In the genomic region with DNA sequence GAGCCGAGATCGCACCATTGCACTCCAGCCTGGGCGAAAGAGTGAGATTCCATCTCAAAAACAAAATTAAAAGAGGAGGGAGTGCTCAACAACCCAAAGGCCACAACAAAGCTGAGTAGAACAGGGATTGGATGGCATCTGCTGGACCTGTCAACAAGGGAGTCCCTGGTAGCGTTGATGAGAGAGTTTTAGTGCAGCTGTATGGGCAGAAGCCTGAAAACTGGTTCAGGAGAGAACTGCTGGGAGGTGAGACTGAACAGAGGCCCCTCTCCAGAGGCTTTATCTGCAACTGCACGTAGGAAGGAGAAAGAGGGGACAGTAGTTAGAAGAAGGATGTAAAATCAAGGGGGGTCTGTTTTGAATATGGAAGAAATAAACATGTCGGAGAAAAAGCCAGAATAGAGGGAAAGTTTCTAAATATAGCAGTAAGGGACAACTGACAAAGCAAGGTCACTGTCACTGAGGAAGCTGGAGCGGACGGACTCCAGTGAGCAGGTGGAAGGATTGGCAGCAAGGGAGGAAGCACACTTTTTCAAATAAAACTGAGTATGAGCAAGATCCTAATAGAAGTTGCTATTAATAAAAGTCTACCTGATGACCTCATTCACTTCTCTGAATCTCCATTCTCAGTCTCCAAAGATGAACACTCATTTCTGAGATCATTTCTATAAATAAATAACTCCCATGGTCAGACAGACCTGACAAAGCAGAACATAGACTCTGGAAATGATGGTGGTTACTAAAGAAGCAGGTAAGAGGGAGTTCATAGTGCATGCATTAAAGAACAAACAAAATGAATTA, we compare ENCODE assay signal across 1 cellular context.
TF ChIP-seq lines count a peak whose summit lies in the region.

No MANE protein-coding gene starts in this region.

TF ChIP-seq in WTC11, 78 proteins besides CTCF, POLR2A, EP300 and RAD21 (continued from another document):
- TF ChIP-seq, protein P1, sequence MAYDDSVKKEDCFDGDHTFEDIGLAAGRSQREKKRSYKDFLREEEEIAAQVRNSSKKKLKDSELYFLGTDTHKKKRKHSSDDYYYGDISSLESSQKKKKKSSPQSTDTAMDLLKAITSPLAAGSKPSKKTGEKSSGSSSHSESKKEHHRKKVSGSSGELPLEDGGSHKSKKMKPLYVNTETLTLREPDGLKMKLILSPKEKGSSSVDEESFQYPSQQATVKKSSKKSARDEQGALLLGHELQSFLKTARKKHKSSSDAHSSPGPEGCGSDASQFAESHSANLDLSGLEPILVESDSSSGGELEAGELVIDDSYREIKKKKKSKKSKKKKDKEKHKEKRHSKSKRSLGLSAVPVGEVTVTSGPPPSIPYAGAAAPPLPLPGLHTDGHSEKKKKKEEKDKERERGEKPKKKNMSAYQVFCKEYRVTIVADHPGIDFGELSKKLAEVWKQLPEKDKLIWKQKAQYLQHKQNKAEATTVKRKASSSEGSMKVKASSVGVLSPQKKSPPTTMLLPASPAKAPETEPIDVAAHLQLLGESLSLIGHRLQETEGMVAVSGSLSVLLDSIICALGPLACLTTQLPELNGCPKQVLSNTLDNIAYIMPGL (CRISPR knock-in tag; IDR thresholded peaks at IDR 0.05) = no peak
- TF ChIP-seq ESRRA (CRISPR knock-in tag; IDR thresholded peaks at IDR 0.05; ENCODE audit: borderline replicate concordance) (no peak), SMAD3 (CRISPR knock-in tag; IDR thresholded peaks at IDR 0.05; ENCODE audit: borderline replicate concordance) (no peak), ZNF138 (CRISPR knock-in tag; conservative IDR thresholded peaks at IDR 0.05) (no peak), ZNF425 (CRISPR knock-in tag; conservative IDR thresholded peaks at IDR 0.05) (no peak), TCF7 (CRISPR knock-in tag; IDR thresholded peaks at IDR 0.05; ENCODE audit: low read depth) (no peak), FOXP4 (CRISPR knock-in tag; IDR thresholded peaks at IDR 0.05) (no peak)
- TF ChIP-seq, protein P2, sequence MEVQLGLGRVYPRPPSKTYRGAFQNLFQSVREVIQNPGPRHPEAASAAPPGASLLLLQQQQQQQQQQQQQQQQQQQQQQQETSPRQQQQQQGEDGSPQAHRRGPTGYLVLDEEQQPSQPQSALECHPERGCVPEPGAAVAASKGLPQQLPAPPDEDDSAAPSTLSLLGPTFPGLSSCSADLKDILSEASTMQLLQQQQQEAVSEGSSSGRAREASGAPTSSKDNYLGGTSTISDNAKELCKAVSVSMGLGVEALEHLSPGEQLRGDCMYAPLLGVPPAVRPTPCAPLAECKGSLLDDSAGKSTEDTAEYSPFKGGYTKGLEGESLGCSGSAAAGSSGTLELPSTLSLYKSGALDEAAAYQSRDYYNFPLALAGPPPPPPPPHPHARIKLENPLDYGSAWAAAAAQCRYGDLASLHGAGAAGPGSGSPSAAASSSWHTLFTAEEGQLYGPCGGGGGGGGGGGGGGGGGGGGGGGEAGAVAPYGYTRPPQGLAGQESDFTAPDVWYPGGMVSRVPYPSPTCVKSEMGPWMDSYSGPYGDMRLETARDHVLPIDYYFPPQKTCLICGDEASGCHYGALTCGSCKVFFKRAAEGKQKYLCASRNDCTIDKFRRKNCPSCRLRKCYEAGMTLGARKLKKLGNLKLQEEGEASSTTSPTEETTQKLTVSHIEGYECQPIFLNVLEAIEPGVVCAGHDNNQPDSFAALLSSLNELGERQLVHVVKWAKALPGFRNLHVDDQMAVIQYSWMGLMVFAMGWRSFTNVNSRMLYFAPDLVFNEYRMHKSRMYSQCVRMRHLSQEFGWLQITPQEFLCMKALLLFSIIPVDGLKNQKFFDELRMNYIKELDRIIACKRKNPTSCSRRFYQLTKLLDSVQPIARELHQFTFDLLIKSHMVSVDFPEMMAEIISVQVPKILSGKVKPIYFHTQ (CRISPR knock-in tag; IDR thresholded peaks at IDR 0.05) = no peak
